ENCODE assay signal across 11 cellular contexts in genomic region chr11:66183581-66184048, GRCh38.
DNase-seq lines count a peak whose midpoint lies in the region; ATAC-seq and TF ChIP-seq lines count a peak whose summit lies in the region.
"Had no signal": no experiment of that assay in that cellular context is flagged by ENCODE, and none has a peak within 500 bp of the region (broad histone marks: within the 10 kb centered on the region; RNA-seq: fewer than 3 reads in every experiment).

No MANE protein-coding gene starts in this region.

- H3K4me3 Mint-ChIP-seq in CD4-positive, alpha-beta memory T cell: peak overlapping the region in 1 of 8 donors; percentile 39
- no peak overlapping the region for H3K4me3 Mint-ChIP-seq in activated T-helper 17 cell treated with anti-CD3 and anti-CD28 coated beads, Interleukin-2, amount 50 U/mL, for 72 hours
- no peak overlapping the region for H3K4me3 Mint-ChIP-seq in Calu3 (ENCODE audit: low read depth, unreplicated experiment)
- H3K4me3 Mint-ChIP-seq: activated naive CD8-positive, alpha-beta T cell treated with anti-CD3 and anti-CD28 coated beads, Interleukin-2, amount 10 ng/mL, durations not matched to agents 7 days and 5 days had no signal

- no peak for TF ChIP-seq RAD21 in HCT116 (IDR thresholded peaks at IDR 0.05; ENCODE audit: low read depth)

- H3K27me3 ChIP-seq in CD4-positive, alpha-beta memory T cell (ENCODE audit: insufficient read depth, low read length): no peaks in the 10 kb centered on the region
- H3K27me3 ChIP-seq in HCT116 (ENCODE audit: insufficient read depth, low read length): no peaks in the 10 kb centered on the region
- H3K27me3 ChIP-seq in body of pancreas: no peaks in the 10 kb centered on the region

- no peak overlapping the region for H2AFZ ChIP-seq in HCT116 (ENCODE audit: low read depth, low read length, poor library complexity, severe bottlenecking)

- intact Hi-C loops in CD4-positive, alpha-beta memory T cell (cut with micrococcal nuclease): no loop called here
- intact Hi-C loops in HCT116 (cut with micrococcal nuclease) (no loop called here), Calu3 (cut with micrococcal nuclease; ENCODE audit: unreplicated experiment) (loop anchor here (10.0 kb wide), 1 partner anchor 69 kb away; no protein-coding TSS in a partner anchor), body of pancreas (cut with DNase I) (no loop called here)

- peaks cover 41 to 80% (median 56%) of the 10 kb centered on the region in 4 donors for H3K4me1 Mint-ChIP-seq in CD4-positive, alpha-beta memory T cell
- H3K4me1 Mint-ChIP-seq in activated T-helper 17 cell treated with anti-CD3 and anti-CD28 coated beads, Interleukin-2, amount 50 U/mL, for 72 hours: peaks cover 22% of the 10 kb centered on the region
- H3K4me1 Mint-ChIP-seq in Calu3 (ENCODE audit: low read depth, unreplicated experiment): no peaks in the 10 kb centered on the region

- peak overlapping the region; percentile 57 to 89 (median 77) for H3K27ac Mint-ChIP-seq in CD4-positive, alpha-beta memory T cell
- H3K27ac Mint-ChIP-seq in activated T-helper 17 cell treated with anti-CD3 and anti-CD28 coated beads, Interleukin-2, amount 50 U/mL, for 72 hours: peak overlapping the region; percentile 54
- no peak overlapping the region for H3K27ac Mint-ChIP-seq in Calu3 (ENCODE audit: unreplicated experiment)
- H3K27ac Mint-ChIP-seq: activated naive CD8-positive, alpha-beta T cell treated with anti-CD3 and anti-CD28 coated beads, Interleukin-2, amount 10 ng/mL, durations not matched to agents 7 days and 5 days had no signal

- H3K36me3 ChIP-seq in CD4-positive, alpha-beta memory T cell (ENCODE audit: insufficient read depth, low read length): no peaks in the 10 kb centered on the region
- H3K36me3 ChIP-seq in HCT116 (ENCODE audit: control insufficient read depth in 1 of 2, insufficient read depth in 2 of 2, low read length in 2 of 2) (no peaks in the 10 kb centered on the region), body of pancreas (replicated peaks in 1 of 2; ENCODE audit: insufficient read depth in 1 of 2, low read depth in 2 of 2) (no peaks in the 10 kb centered on the region)

- no peaks in the 10 kb centered on the region for H3K9me2 ChIP-seq in HCT116 (ENCODE audit: insufficient read depth)

- CTCF ChIA-PET in CD4-positive, alpha-beta memory T cell (lab: Charles Lee; ENCODE audit: partially characterized antibody): no interaction called here
- CTCF ChIA-PET in HCT116 (lab: Charles Lee) (no interaction called here), Calu3 (lab: Charles Lee) (no interaction called here)

- DNase-seq in CD4-positive, alpha-beta memory T cell: peak; percentile 40 to 75 (median 59)
- no peak for DNase-seq in HCT116 (ENCODE audit: low read depth, low spot score)
- DNase-seq in iris pigment epithelial cell (ENCODE audit: low read depth): peak; percentile 29
- no peak for DNase-seq in Calu3
- no peak for DNase-seq in body of pancreas
- DNase-seq: activated naive CD8-positive, alpha-beta T cell treated with anti-CD3 and anti-CD28 coated beads, Interleukin-2, amount 10 ng/mL, durations not matched to agents 7 days and 5 days; HCEC 1CT; NCI-H1417 treated with DMSO at 0.1 percent for 48 hours had no signal

- 90 to 93% methylated on average over 3 of the region's 3 CpGs for WGBS in body of pancreas, 2 donors

- H3K4me3 ChIP-seq in CD4-positive, alpha-beta memory T cell (ENCODE audit: low read length in 2 of 2): no peak overlapping the region
- no peak overlapping the region for H3K4me3 ChIP-seq in HCT116 (replicated peaks in 1 of 2; ENCODE audit: low read depth in 1 of 2, low read length in 2 of 2)
- no peak overlapping the region for H3K4me3 ChIP-seq in body of pancreas

- no peak overlapping the region for H3K4me2 ChIP-seq in HCT116 (ENCODE audit: low read length)

- H3K27me3 Mint-ChIP-seq in CD4-positive, alpha-beta memory T cell: no peaks in the 10 kb centered on the region
- H3K27me3 Mint-ChIP-seq in activated T-helper 17 cell treated with anti-CD3 and anti-CD28 coated beads, Interleukin-2, amount 50 U/mL, for 72 hours: no peaks in the 10 kb centered on the region
- no peaks in the 10 kb centered on the region for H3K27me3 Mint-ChIP-seq in Calu3 (ENCODE audit: unreplicated experiment)
- H3K27me3 Mint-ChIP-seq: activated naive CD8-positive, alpha-beta T cell treated with anti-CD3 and anti-CD28 coated beads, Interleukin-2, amount 10 ng/mL, durations not matched to agents 7 days and 5 days had no signal

- H3K9me3 Mint-ChIP-seq in CD4-positive, alpha-beta memory T cell: no peaks in the 10 kb centered on the region
- no peaks in the 10 kb centered on the region for H3K9me3 Mint-ChIP-seq in activated T-helper 17 cell treated with anti-CD3 and anti-CD28 coated beads, Interleukin-2, amount 50 U/mL, for 72 hours
- H3K9me3 Mint-ChIP-seq in Calu3 (ENCODE audit: low read depth, unreplicated experiment): peaks cover 5% of the 10 kb centered on the region
- H3K9me3 Mint-ChIP-seq: activated naive CD8-positive, alpha-beta T cell treated with anti-CD3 and anti-CD28 coated beads, Interleukin-2, amount 10 ng/mL, durations not matched to agents 7 days and 5 days had no signal

- RAD21 ChIA-PET in HCT116 (lab: Charles Lee; ENCODE audit: low non-redundant PET in 1 of 2, low total read pairs in 2 of 2, uncharacterized antibody in 2 of 2, unreplicated experiment in 2 of 2): no interaction called here

- BruUV-seq in HCT116 (replicated peaks; lab: Mats Ljungman, UMichigan) (no TSS peak), Calu3 (replicated peaks; lab: Mats Ljungman, UMichigan) (no TSS peak)

- H3K79me2 ChIP-seq in HCT116 (ENCODE audit: insufficient read depth, low read length): no peaks in the 10 kb centered on the region

- ATAC-seq in HCT116 (peak; percentile 25; the same call in 1 of the 2 replicates), body of pancreas (no peak), HG03025 (IDR thresholded peaks at IDR 0.05; ENCODE audit: low FRiP score, unreplicated experiment) (no peak)
- ATAC-seq in activated T-helper 17 cell treated with anti-CD3 and anti-CD28 coated beads, Interleukin-2, amount 50 U/mL, for 72 hours (replicated peaks): no peak

- H3K9me3 ChIP-seq in CD4-positive, alpha-beta memory T cell (ENCODE audit: control insufficient read depth in 1 of 2, low read length in 2 of 2): no peaks in the 10 kb centered on the region
- H3K9me3 ChIP-seq in HCT116 (ENCODE audit: control insufficient read depth in 1 of 2, insufficient read depth in 1 of 2, low read depth in 1 of 2, low read length in 2 of 2) (no peaks in the 10 kb centered on the region), body of pancreas (no peaks in the 10 kb centered on the region)

- TF ChIP-seq CTCF in HCT116 (IDR thresholded peaks at IDR 0.05 in 2 of 3, conservative IDR thresholded peaks at IDR 0.05 in 1 of 3; ENCODE audit: borderline replicate concordance in 1 of 3, insufficient read depth in 1 of 3, low read depth in 2 of 3, low read length in 2 of 3) (no peak), Calu3 (IDR thresholded peaks at IDR 0.05; ENCODE audit: unreplicated experiment) (no peak), body of pancreas (IDR thresholded peaks at IDR 0.05) (no peak)

- H4K20me1 ChIP-seq in HCT116 (ENCODE audit: insufficient read depth): no peaks in the 10 kb centered on the region

- no peak for TF ChIP-seq POLR2A in HCT116 (IDR thresholded peaks at IDR 0.05; ENCODE audit: borderline replicate concordance, extremely low read depth, insufficient read depth, insufficient read length)
- no peak for TF ChIP-seq POLR2A in body of pancreas (IDR thresholded peaks at IDR 0.05)

- peaks cover 15 to 27% of the 10 kb centered on the region in 2 donors for H3K36me3 Mint-ChIP-seq in CD4-positive, alpha-beta memory T cell
- peaks cover 17% of the 10 kb centered on the region for H3K36me3 Mint-ChIP-seq in activated T-helper 17 cell treated with anti-CD3 and anti-CD28 coated beads, Interleukin-2, amount 50 U/mL, for 72 hours (ENCODE audit: low read depth)
- H3K36me3 Mint-ChIP-seq in Calu3 (ENCODE audit: insufficient read depth, unreplicated experiment): no peaks in the 10 kb centered on the region

- peaks cover 30% of the 10 kb centered on the region for H3K4me1 ChIP-seq in CD4-positive, alpha-beta memory T cell (ENCODE audit: insufficient read depth, low read length)
- peaks cover 0 to 6% of the 10 kb centered on the region in 2 experiments; a peak in 2 of 4 replicates for H3K4me1 ChIP-seq in HCT116 (ENCODE audit: control insufficient read depth in 1 of 2, insufficient read depth in 2 of 2, low read length in 2 of 2)
- peaks cover 13% of the 10 kb centered on the region for H3K4me1 ChIP-seq in body of pancreas

- no peak overlapping the region for H3K27ac ChIP-seq in CD4-positive, alpha-beta memory T cell (ENCODE audit: low read depth, low read length)
- H3K27ac ChIP-seq in HCT116 (ENCODE audit: low read depth, low read length): no peak overlapping the region
- no peak overlapping the region for H3K27ac ChIP-seq in body of pancreas
- H3K27ac ChIP-seq: HL-60 had no signal

- no peak overlapping the region for H3K9ac ChIP-seq in HCT116 (ENCODE audit: low read length)

- POLR2A ChIA-PET in CD4-positive, alpha-beta memory T cell (lab: Charles Lee; ENCODE audit: partially characterized antibody): no interaction called here
- POLR2A ChIA-PET in HCT116 (lab: Charles Lee): no interaction called here

TF ChIP-seq in HCT116, 20 proteins besides CTCF, POLR2A, EP300 and RAD21:
- TF ChIP-seq ELF1 (IDR thresholded peaks at IDR 0.05; ENCODE audit: borderline replicate concordance, low read depth) (no peak), POLR2AphosphoS5 (IDR thresholded peaks at IDR 0.05; ENCODE audit: low read depth, low read length) (no peak), EGR1 (IDR thresholded peaks at IDR 0.05; ENCODE audit: low read depth) (no peak), ZFX (IDR thresholded peaks at IDR 0.05) (no peak), FOSL1 (IDR thresholded peaks at IDR 0.05; ENCODE audit: low read depth) (no peak), SP1 (IDR thresholded peaks at IDR 0.05; ENCODE audit: low read depth) (no peak), CEBPB (IDR thresholded peaks at IDR 0.05; ENCODE audit: low read depth) (no peak), ZNF274 (IDR thresholded peaks at IDR 0.05; ENCODE audit: low read depth, low read length) (no peak), CBX3 (IDR thresholded peaks at IDR 0.05; ENCODE audit: low read depth) (no peak), JUND (IDR thresholded peaks at IDR 0.05) (no peak), SRF (IDR thresholded peaks at IDR 0.05; ENCODE audit: low read depth) (no peak)

Comparison
In these comparisons a context has a peak if more than half of its experiments do, and no peak if none do; other contexts are left out.
1. DNase-seq: peak in CD4-positive, alpha-beta memory T cell (5 of 5) and iris pigment epithelial cell (single experiment); none in HCT116 (single experiment), Calu3 (single experiment) and body of pancreas (0 of 4).